Comparison of ENCODE assay signal across 8 cellular contexts in genomic region chr11:95764267-95764898, GRCh38. TPM values are rescaled to one million over a fixed set of nuclear protein-coding genes. Genes with fewer than 3 reads are reported as not detected.
DNase-seq lines count a peak whose midpoint lies in the region; ATAC-seq and TF ChIP-seq lines count a peak whose summit lies in the region.

No MANE protein-coding gene starts in this region.

- TF ChIP-seq EP300 in suprapubic skin (IDR thresholded peaks at IDR 0.05), result no peak

- peaks cover 4% of the 10 kb centered on the region for H3K36me3 ChIP-seq in suprapubic skin

- peak; percentile 68 to 74 for ATAC-seq in activated CD4-positive, CD25-positive, alpha-beta regulatory T cell treated with anti-CD3 and anti-CD28 coated beads, Interleukin-2, amount 50 U/mL, for 24 hours
- ATAC-seq in HG02943 (IDR thresholded peaks at IDR 0.05; ENCODE audit: low read depth, unreplicated experiment), result peak; percentile 71

- peak; percentile 47 for TF ChIP-seq CTCF in astrocyte of the spinal cord (IDR thresholded peaks at IDR 0.05; ENCODE audit: low read depth, low read length)
- TF ChIP-seq CTCF in suprapubic skin (IDR thresholded peaks at IDR 0.05), result peak; percentile 29 to 76

- H3K9me3 ChIP-seq in suprapubic skin, result no peaks in the 10 kb centered on the region

- no peak for TF ChIP-seq POLR2A in suprapubic skin (IDR thresholded peaks at IDR 0.05)

- H3K27ac ChIP-seq in suprapubic skin, result no peak overlapping the region

- H3K4me1 ChIP-seq in suprapubic skin, result no peaks in the 10 kb centered on the region

- H3K4me3 ChIP-seq in astrocyte of the spinal cord (ENCODE audit: low read depth, low read length) (no peak overlapping the region), suprapubic skin (no peak overlapping the region)

- no peaks in the 10 kb centered on the region for H3K27me3 ChIP-seq in suprapubic skin

- DNase-seq in activated CD4-positive, CD25-positive, alpha-beta regulatory T cell treated with anti-CD3 and anti-CD28 coated beads, Interleukin-2, amount 50 U/mL, for 72 hours, result no peak
- peak; percentile 57 for DNase-seq in NCI-H345 (lab: John Stamatoyannopoulos, UW)
- peak; percentile 76 for DNase-seq in astrocyte of the spinal cord (ENCODE audit: low read depth, low spot score)
- DNase-seq in iPS-NIHi11 (ENCODE audit: low spot score), result peak; percentile 61
- no peak for DNase-seq in suprapubic skin (ENCODE audit: low spot score in 2 of 2)
- no peak for DNase-seq in stimulated activated naive CD4-positive, alpha-beta T cell treated with Interleukin-2 at 50 U/mL for 16 hours (lab: John Stamatoyannopoulos, UW)

- WGBS in suprapubic skin, result 14% methylated on average over 4 of the region's 4 CpGs

- in situ Hi-C loops in astrocyte of the spinal cord (cut with HindIII; ENCODE audit: low sequenced_read_pairs), result no loop called here

RNA-seq across cellular contexts. Expression of gene FAM76B, which starts 25.2 kb away (rescaled TPM):
- 10 to 100 TPM; 17.2 to 56.2 (median 24.0) TPM for total RNA-seq in suprapubic skin

RNA-seq across cellular contexts. Expression of gene CEP57, which starts 25.9 kb away (rescaled TPM):
- total RNA-seq in suprapubic skin, result 10 to 100 TPM; 20.7 to 80.9 (median 30.1) TPM

Comparison
In these comparisons a context has a peak if more than half of its experiments do, and no peak if none do; other contexts are left out.
1. DNase-seq: peak in NCI-H345 (single experiment), astrocyte of the spinal cord (single experiment) and iPS-NIHi11 (single experiment); none in activated CD4-positive, CD25-positive, alpha-beta regulatory T cell treated with anti-CD3 and anti-CD28 coated beads, Interleukin-2, amount 50 U/mL, for 72 hours (single experiment), suprapubic skin (0 of 2) and stimulated activated naive CD4-positive, alpha-beta T cell treated with Interleukin-2 at 50 U/mL for 16 hours (single experiment).